1 cellular context compared by ENCODE assay signal in the genomic region with DNA sequence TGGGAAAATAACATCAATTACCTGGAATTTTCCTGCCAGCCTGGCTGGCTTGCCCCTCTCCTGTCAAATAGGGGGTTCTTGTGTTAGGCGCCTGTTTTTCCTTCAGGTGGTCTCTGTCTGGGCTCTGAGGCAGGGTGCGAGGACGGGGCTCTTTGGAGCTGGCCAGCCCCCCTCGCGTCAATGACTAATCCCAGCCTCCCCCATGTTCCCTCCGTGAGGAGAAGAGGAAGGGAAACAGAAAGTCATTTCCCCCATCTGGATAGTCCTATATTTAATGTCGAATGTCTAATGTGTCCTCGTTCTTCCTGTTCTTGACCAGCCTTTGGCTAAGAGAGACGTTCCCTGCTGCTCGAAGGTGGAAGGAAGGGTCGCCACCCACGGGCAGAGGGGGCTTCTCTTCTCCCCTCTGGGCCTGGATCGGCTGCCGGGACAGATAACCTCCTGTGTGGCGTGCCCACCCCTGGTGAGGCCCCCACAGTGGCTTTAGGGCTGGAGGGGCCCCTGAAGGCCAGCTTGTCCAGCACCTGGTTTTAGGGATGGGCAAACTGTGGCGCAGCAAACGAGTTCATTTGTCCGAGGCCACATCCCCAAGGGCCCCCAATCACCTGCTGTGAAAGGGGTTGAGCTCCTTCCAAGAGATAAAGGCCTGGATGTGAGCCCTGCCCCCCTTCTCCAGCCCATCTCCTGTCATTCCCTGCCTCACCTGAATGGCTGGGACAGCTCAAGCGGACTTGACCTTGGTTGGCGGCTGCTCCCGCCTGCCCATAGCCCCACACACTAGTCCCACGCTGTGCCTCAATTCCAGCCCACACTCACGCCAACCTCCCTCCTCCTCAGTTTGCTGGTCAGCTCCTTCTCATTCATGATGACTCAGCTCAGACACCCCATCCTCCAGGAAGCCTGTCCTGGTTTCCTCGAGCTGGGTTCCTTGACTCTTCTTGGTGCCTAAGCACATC.
TF ChIP-seq lines count a peak whose summit lies in the region.

No MANE protein-coding gene starts in this region.

TF ChIP-seq in HEK293, 187 proteins besides CTCF, POLR2A, EP300 and RAD21 (continued from another document):
- TF ChIP-seq ZNF707 (tag by site-specific recombination; IDR thresholded peaks at IDR 0.05) (no peak), EGR2 (tag by site-specific recombination; IDR thresholded peaks at IDR 0.05; ENCODE audit: low read depth) (peak; percentile 94), ZNF112 (tag by site-specific recombination; IDR thresholded peaks at IDR 0.05) (no peak), ZNF155 (tag by site-specific recombination; IDR thresholded peaks at IDR 0.05) (no peak), KLF16 (tag by site-specific recombination; IDR thresholded peaks at IDR 0.05) (no peak), SP3 (tag by site-specific recombination; IDR thresholded peaks at IDR 0.05) (no peak), ZNF677 (tag by site-specific recombination; IDR thresholded peaks at IDR 0.05) (no peak), GLI4 (tag by site-specific recombination; IDR thresholded peaks at IDR 0.05) (no peak), ZFP37 (tag by site-specific recombination; IDR thresholded peaks at IDR 0.05) (no peak), ZFHX2 (tag by site-specific recombination; conservative IDR thresholded peaks at IDR 0.05) (peak; percentile 96), ZFP3 (tag by site-specific recombination; IDR thresholded peaks at IDR 0.05; ENCODE audit: low read depth) (no peak), ZNF701 (tag by site-specific recombination; IDR thresholded peaks at IDR 0.05) (no peak), GLI2 (tag by site-specific recombination; IDR thresholded peaks at IDR 0.05; ENCODE audit: borderline replicate concordance, low read depth) (no peak), ZNF776 (tag by site-specific recombination; IDR thresholded peaks at IDR 0.05; ENCODE audit: borderline replicate concordance) (no peak)
